Comparison of ENCODE assay signal across 8 cellular contexts in the genomic region with DNA sequence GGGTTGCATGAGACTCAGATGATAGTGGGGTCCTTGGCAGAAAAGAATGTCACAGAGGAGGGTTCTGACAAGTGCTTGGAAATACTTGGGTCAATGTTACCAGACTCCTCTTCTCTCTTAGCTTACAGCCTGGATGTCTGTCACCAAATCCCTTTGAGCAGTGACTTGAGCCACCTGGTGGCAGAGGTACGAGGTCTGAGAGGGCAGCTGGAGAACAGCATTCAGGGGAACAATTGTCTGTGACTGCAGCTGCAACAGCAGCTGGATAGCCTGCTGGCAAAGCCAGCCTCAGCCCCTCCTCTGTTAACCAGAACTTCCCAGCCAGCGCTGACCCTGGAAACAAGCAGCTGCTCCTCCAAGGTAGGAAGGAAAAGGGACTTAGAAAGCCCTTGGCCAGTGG.
DNase-seq lines count a peak whose midpoint lies in the region; ATAC-seq and TF ChIP-seq lines count a peak whose summit lies in the region.
"Not testable (repeated sequence)": the region's sequence is repeated elsewhere in the genome, so short reads cannot be mapped to it uniquely, and the experiment has no call there.

No MANE protein-coding gene starts in this region.

- POLR2A ChIA-PET in Caco-2 (lab: Charles Lee); PC-3 (lab: Charles Lee; ENCODE audit: unreplicated experiment); activated CD4-positive, alpha-beta T cell treated with anti-CD3 and anti-CD28 coated beads, Interleukin-2, amount 10 ng/mL, durations not matched to agents 7 days and 5 days (lab: Charles Lee): not testable (repeated sequence)

- H3K9me3 ChIP-seq in Caco-2; PC-3 (ENCODE audit: low read length): not testable (repeated sequence)

- H3K36me3 Mint-ChIP-seq in Caco-2 (ENCODE audit: insufficient read depth, unreplicated experiment); activated CD4-positive, alpha-beta T cell treated with anti-CD3 and anti-CD28 coated beads, Interleukin-2, amount 10 ng/mL, durations not matched to agents 7 days and 5 days (ENCODE audit: low read depth); activated naive CD4-positive, alpha-beta T cell treated with anti-CD3 and anti-CD28 coated beads, Interleukin-2, amount 10 ng/mL, durations not matched to agents 7 days and 5 days; progenitor cell of endocrine pancreas (ENCODE audit: insufficient read depth): not testable (repeated sequence)

- not testable (repeated sequence) for H3K27me3 ChIP-seq in Caco-2 (replicated peaks; ENCODE audit: control insufficient read depth, insufficient read depth, low read length); PC-3 (ENCODE audit: low read length)

- CTCF ChIA-PET in Caco-2 (lab: Charles Lee); PC-3 (lab: Charles Lee); activated CD4-positive, alpha-beta T cell treated with anti-CD3 and anti-CD28 coated beads, Interleukin-2, amount 10 ng/mL, durations not matched to agents 7 days and 5 days (lab: Charles Lee); activated naive CD4-positive, alpha-beta T cell treated with anti-CD3 and anti-CD28 coated beads, Interleukin-2, amount 10 ng/mL, durations not matched to agents 7 days and 5 days (lab: Charles Lee): not testable (repeated sequence)

- not testable (repeated sequence) for H3K4me1 ChIP-seq in Caco-2; PC-3 (ENCODE audit: insufficient read depth, low read length)

- peak; percentile 58 to 59 for DNase-seq in Caco-2
- DNase-seq in GM13977 (ENCODE audit: low spot score); PC-3; progenitor cell of endocrine pancreas (ENCODE audit: low spot score, unreplicated experiment): not testable (repeated sequence)
- peak; percentile 12 to 79 (median 63) for DNase-seq in NCI-H1417 (lab: John Stamatoyannopoulos, UW)
- DNase-seq in NCI-H526 treated with DMSO at 0.1 percent for 48 hours (lab: John Stamatoyannopoulos, UW), result peak; percentile 37
- peak; percentile 27 for DNase-seq in activated CD4-positive, alpha-beta T cell treated with anti-CD3 and anti-CD28 coated beads, Interleukin-2, amount 10 ng/mL, durations not matched to agents 7 days and 5 days
- DNase-seq in activated naive CD4-positive, alpha-beta T cell treated with anti-CD3 and anti-CD28 coated beads, Interleukin-2, amount 10 ng/mL, durations not matched to agents 7 days and 5 days, result peak; percentile 54

- not testable (repeated sequence) for H4K20me1 ChIP-seq in PC-3 (ENCODE audit: low read length)

- H3F3A ChIP-seq in PC-3 (ENCODE audit: low read length, unreplicated experiment), result not testable (repeated sequence)

- peak; percentile 65 for ATAC-seq in PC-3

- H3K27ac ChIP-seq in PC-3 (ENCODE audit: low read length), result not testable (repeated sequence)

- not testable (repeated sequence) for H3K27me3 Mint-ChIP-seq in Caco-2 (ENCODE audit: insufficient read depth, unreplicated experiment); progenitor cell of endocrine pancreas
- peaks cover 11% of the 10 kb centered on the region for H3K27me3 Mint-ChIP-seq in activated CD4-positive, alpha-beta T cell treated with anti-CD3 and anti-CD28 coated beads, Interleukin-2, amount 10 ng/mL, durations not matched to agents 7 days and 5 days
- H3K27me3 Mint-ChIP-seq in activated naive CD4-positive, alpha-beta T cell treated with anti-CD3 and anti-CD28 coated beads, Interleukin-2, amount 10 ng/mL, durations not matched to agents 7 days and 5 days, result peaks cover 22% of the 10 kb centered on the region

- not testable (repeated sequence) for H3K36me3 ChIP-seq in Caco-2 (ENCODE audit: control insufficient read depth, insufficient read depth, low read length); PC-3 (ENCODE audit: low read depth, low read length)

- H2AFZ ChIP-seq in PC-3 (ENCODE audit: low read length), result not testable (repeated sequence)

- peak in 1 of 2 experiments; percentile 11 for TF ChIP-seq CTCF in Caco-2 (IDR thresholded peaks at IDR 0.05; ENCODE audit: insufficient read depth in 1 of 2, low read depth in 1 of 2, low read length in 1 of 2, severe bottlenecking in 1 of 2, unreplicated experiment in 1 of 2)
- peak; percentile 1 for TF ChIP-seq CTCF in GM13977 (IDR thresholded peaks at IDR 0.05; ENCODE audit: extremely low read depth, insufficient read depth, missing control alignments)
- not testable (repeated sequence) for TF ChIP-seq CTCF in PC-3 (conservative IDR thresholded peaks at IDR 0.05; ENCODE audit: low read depth, low read length)
- TF ChIP-seq CTCF in progenitor cell of endocrine pancreas (IDR thresholded peaks at IDR 0.05; ENCODE audit: unreplicated experiment), result peak; percentile 39

- in situ Hi-C loops in GM13977 (cut with MboI; ENCODE audit: low pct_unique_long_range_greater_than_20kb, low sequenced_read_pairs, unreplicated experiment), result not testable (repeated sequence)

- not testable (repeated sequence) for H3K79me2 ChIP-seq in PC-3 (ENCODE audit: low read length)

- H3K4me3 ChIP-seq in Caco-2 (ENCODE audit: low read depth, low read length); PC-3 (ENCODE audit: low read length): not testable (repeated sequence)

- H3K4me2 ChIP-seq in PC-3 (ENCODE audit: low read length), result not testable (repeated sequence)

- H3K9me3 Mint-ChIP-seq in Caco-2 (ENCODE audit: unreplicated experiment); activated CD4-positive, alpha-beta T cell treated with anti-CD3 and anti-CD28 coated beads, Interleukin-2, amount 10 ng/mL, durations not matched to agents 7 days and 5 days; activated naive CD4-positive, alpha-beta T cell treated with anti-CD3 and anti-CD28 coated beads, Interleukin-2, amount 10 ng/mL, durations not matched to agents 7 days and 5 days; progenitor cell of endocrine pancreas (ENCODE audit: low read depth): not testable (repeated sequence)

- not testable (repeated sequence) for BruUV-seq in Caco-2 (replicated peaks; lab: Mats Ljungman, UMichigan); PC-3 (replicated peaks; lab: Mats Ljungman, UMichigan)

- not testable (repeated sequence) for H3K27ac Mint-ChIP-seq in Caco-2 (ENCODE audit: unreplicated experiment); activated CD4-positive, alpha-beta T cell treated with anti-CD3 and anti-CD28 coated beads, Interleukin-2, amount 10 ng/mL, durations not matched to agents 7 days and 5 days; activated naive CD4-positive, alpha-beta T cell treated with anti-CD3 and anti-CD28 coated beads, Interleukin-2, amount 10 ng/mL, durations not matched to agents 7 days and 5 days; progenitor cell of endocrine pancreas

- intact Hi-C loops in Caco-2 (cut with micrococcal nuclease; ENCODE audit: unreplicated experiment); PC-3 (cut with micrococcal nuclease): not testable (repeated sequence)

- not testable (repeated sequence) for H3K4me1 Mint-ChIP-seq in Caco-2 (ENCODE audit: low read depth, unreplicated experiment); activated CD4-positive, alpha-beta T cell treated with anti-CD3 and anti-CD28 coated beads, Interleukin-2, amount 10 ng/mL, durations not matched to agents 7 days and 5 days; activated naive CD4-positive, alpha-beta T cell treated with anti-CD3 and anti-CD28 coated beads, Interleukin-2, amount 10 ng/mL, durations not matched to agents 7 days and 5 days; progenitor cell of endocrine pancreas (ENCODE audit: low read depth)

- not testable (repeated sequence) for H3K4me3 Mint-ChIP-seq in Caco-2 (ENCODE audit: unreplicated experiment); activated CD4-positive, alpha-beta T cell treated with anti-CD3 and anti-CD28 coated beads, Interleukin-2, amount 10 ng/mL, durations not matched to agents 7 days and 5 days; activated naive CD4-positive, alpha-beta T cell treated with anti-CD3 and anti-CD28 coated beads, Interleukin-2, amount 10 ng/mL, durations not matched to agents 7 days and 5 days; progenitor cell of endocrine pancreas (ENCODE audit: low read depth)

- H3K9ac ChIP-seq in PC-3 (ENCODE audit: low read length), result not testable (repeated sequence)

- not testable (repeated sequence) for H3K9me2 ChIP-seq in PC-3 (replicated peaks; ENCODE audit: low read length)
